ENCODE assay signal across 9 cellular contexts in the genomic region with DNA sequence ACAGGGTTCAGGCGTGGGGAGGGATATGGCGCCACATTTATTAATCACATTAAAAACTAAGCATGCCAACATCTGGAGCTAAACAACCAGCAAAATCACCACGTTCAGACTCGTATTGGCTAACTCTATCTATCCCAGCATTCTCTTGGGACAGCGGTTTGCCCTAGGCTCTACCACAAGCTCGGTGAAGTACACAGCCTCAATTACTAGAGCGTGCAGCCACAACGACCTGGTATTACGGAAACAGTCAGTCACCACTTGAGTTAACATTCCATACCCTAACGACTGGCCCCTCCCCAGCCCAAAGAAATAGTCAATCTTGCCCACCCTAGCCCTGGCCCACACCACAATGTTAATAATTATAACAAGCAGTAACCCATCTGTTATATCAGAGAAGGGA. TPM values are rescaled to one million over a fixed set of nuclear protein-coding genes. Genes with fewer than 3 reads are reported as not detected.
DNase-seq lines count a peak whose midpoint lies in the region; ATAC-seq and TF ChIP-seq lines count a peak whose summit lies in the region.
"Had no signal": no experiment of that assay in that cellular context is flagged by ENCODE, and none has a peak within 500 bp of the region (broad histone marks: within the 10 kb centered on the region; RNA-seq: fewer than 3 reads in every experiment).

No MANE protein-coding gene starts in this region.

- no peak overlapping the region for H3K9ac ChIP-seq in OCI-LY3 (ENCODE audit: low read length)
- no peak overlapping the region for H3K9ac ChIP-seq in GM23248

- TF ChIP-seq CTCF in OCI-LY3 (IDR thresholded peaks at IDR 0.05; ENCODE audit: low read depth, low read length) (no peak), psoas muscle (IDR thresholded peaks at IDR 0.05) (no peak)

- no peak for DNase-seq in psoas muscle
- DNase-seq in SJCRH30 = no peak
- DNase-seq in GM23248 = no peak
- no peak for DNase-seq in activated naive CD4-positive, alpha-beta T cell treated with anti-CD3 and anti-CD28 coated beads, Interleukin-2, amount 50 U/mL, for 72 hours (ENCODE audit: low spot score in 2 of 2)

- H3K4me1 ChIP-seq in OCI-LY3 (ENCODE audit: low read length) (peaks cover 13% of the 10 kb centered on the region), psoas muscle (peaks cover 44% of the 10 kb centered on the region), SJCRH30 (no peaks in the 10 kb centered on the region), GM23248 (ENCODE audit: insufficient read depth) (peaks cover 18% of the 10 kb centered on the region)

- H3K9me3 Mint-ChIP-seq in activated naive CD4-positive, alpha-beta T cell treated with anti-CD3 and anti-CD28 coated beads, Interleukin-2, amount 50 U/mL, for 72 hours = no peaks in the 10 kb centered on the region
- no peaks in the 10 kb centered on the region for H3K9me3 Mint-ChIP-seq in activated T-helper 17 cell treated with anti-CD3 and anti-CD28 coated beads, Interleukin-2, amount 50 U/mL, for 72 hours

- H3K27me3 ChIP-seq in OCI-LY3 (ENCODE audit: low read depth, low read length) (peaks cover 78% of the 10 kb centered on the region), psoas muscle (ENCODE audit: insufficient read depth in 3 of 3, low read length in 2 of 3) (no peaks in the 10 kb centered on the region), SJCRH30 (no peaks in the 10 kb centered on the region), GM23248 (replicated peaks; ENCODE audit: insufficient read depth) (no peaks in the 10 kb centered on the region)

- in situ Hi-C loops in GM23248 (cut with MboI) = no loop called here

- H3K27ac ChIP-seq in OCI-LY3 (ENCODE audit: low read length) = no peak overlapping the region
- peak overlapping the region; percentile 13 for H3K27ac ChIP-seq in psoas muscle
- H3K27ac ChIP-seq in SJCRH30 = no peak overlapping the region
- no peak overlapping the region for H3K27ac ChIP-seq in GM23248

- H3K4me2 ChIP-seq in OCI-LY3 (ENCODE audit: low read length) = peak overlapping the region; percentile 38
- H3K4me2 ChIP-seq in GM23248 (ENCODE audit: unreplicated experiment) = no peak overlapping the region

- H3K79me2 ChIP-seq in OCI-LY3 (ENCODE audit: low read length) (no peaks in the 10 kb centered on the region), GM23248 (ENCODE audit: insufficient read depth) (peaks cover 50% of the 10 kb centered on the region)

- H2AFZ ChIP-seq in OCI-LY3 (ENCODE audit: low read depth, low read length) (0 out of 2 replicates have a peak overlapping the region, but pooled peaks have one; percentile 58), GM23248 (no peak overlapping the region)

- no peaks in the 10 kb centered on the region for H3K9me2 ChIP-seq in GM23248 (ENCODE audit: insufficient read depth)

- H3K27me3 Mint-ChIP-seq in activated T-helper 17 cell treated with anti-CD3 and anti-CD28 coated beads, Interleukin-2, amount 50 U/mL, for 72 hours = peaks cover 4% of the 10 kb centered on the region

- H3K4me3 ChIP-seq in OCI-LY3 (ENCODE audit: low read length) = no peak overlapping the region
- no peak overlapping the region for H3K4me3 ChIP-seq in psoas muscle
- H3K4me3 ChIP-seq in SJCRH30 = no peak overlapping the region
- no peak overlapping the region for H3K4me3 ChIP-seq in GM23248

- H3K36me3 ChIP-seq in OCI-LY3 (replicated peaks; ENCODE audit: low read depth, low read length) (no peaks in the 10 kb centered on the region), psoas muscle (ENCODE audit: insufficient read depth in 1 of 2, low read depth in 1 of 2) (peaks cover 0 to 31% of the 10 kb centered on the region in 2 donors), SJCRH30 (peaks cover 29% of the 10 kb centered on the region), GM23248 (ENCODE audit: low read depth) (peaks cover 31% of the 10 kb centered on the region)

- peaks cover 6% of the 10 kb centered on the region; the same call in 1 of the 2 replicates for H3K9me3 ChIP-seq in OCI-LY3 (ENCODE audit: insufficient read depth, low read length)
- H3K9me3 ChIP-seq in psoas muscle = no peaks in the 10 kb centered on the region
- no peaks in the 10 kb centered on the region for H3K9me3 ChIP-seq in SJCRH30 (replicated peaks)
- H3K9me3 ChIP-seq in GM23248 (ENCODE audit: low read depth) = no peaks in the 10 kb centered on the region

- intact Hi-C loops in psoas muscle (cut with DNase I) = no loop called here

- WGBS in psoas muscle, 3 donors = 68 to 76% (median 70%) methylated on average over 10 of the region's 10 CpGs
- WGBS in GM23248 (ENCODE audit: low coverage in 1 of 2, low lambda C conversion rate in 2 of 2, missing lambda C conversion rate in 2 of 2), 2 experiments = 80 to 81% methylated on average over 10 of the region's 10 CpGs

- no peak overlapping the region for H3K4me3 Mint-ChIP-seq in activated T-helper 17 cell treated with anti-CD3 and anti-CD28 coated beads, Interleukin-2, amount 50 U/mL, for 72 hours

- ATAC-seq in GM18907 (IDR thresholded peaks at IDR 0.05; ENCODE audit: unreplicated experiment) (peak; percentile 93), HG02759 (IDR thresholded peaks at IDR 0.05; ENCODE audit: unreplicated experiment) (peak; percentile 83), psoas muscle (no peak)
- ATAC-seq in activated naive CD4-positive, alpha-beta T cell treated with anti-CD3 and anti-CD28 coated beads, Interleukin-2, amount 50 U/mL, for 72 hours = no peak
- no peak for ATAC-seq in activated T-helper 17 cell treated with anti-CD3 and anti-CD28 coated beads, Interleukin-2, amount 50 U/mL, for 72 hours (replicated peaks)

- peaks cover 47% of the 10 kb centered on the region for H3F3A ChIP-seq in GM23248 (ENCODE audit: insufficient read depth)

- H3K36me3 Mint-ChIP-seq in activated naive CD4-positive, alpha-beta T cell treated with anti-CD3 and anti-CD28 coated beads, Interleukin-2, amount 50 U/mL, for 72 hours = no peaks in the 10 kb centered on the region
- H3K36me3 Mint-ChIP-seq in activated T-helper 17 cell treated with anti-CD3 and anti-CD28 coated beads, Interleukin-2, amount 50 U/mL, for 72 hours (ENCODE audit: low read depth) = no peaks in the 10 kb centered on the region

- H4K20me1 ChIP-seq in OCI-LY3 (ENCODE audit: insufficient read depth, low read length) = no peaks in the 10 kb centered on the region
- H4K20me1 ChIP-seq in GM23248 (ENCODE audit: insufficient read depth) = no peaks in the 10 kb centered on the region

- no peak overlapping the region for H3K27ac Mint-ChIP-seq in activated naive CD4-positive, alpha-beta T cell treated with anti-CD3 and anti-CD28 coated beads, Interleukin-2, amount 50 U/mL, for 72 hours
- H3K27ac Mint-ChIP-seq in activated T-helper 17 cell treated with anti-CD3 and anti-CD28 coated beads, Interleukin-2, amount 50 U/mL, for 72 hours = no peak overlapping the region

- H3K4me1 Mint-ChIP-seq in activated T-helper 17 cell treated with anti-CD3 and anti-CD28 coated beads, Interleukin-2, amount 50 U/mL, for 72 hours = no peaks in the 10 kb centered on the region

RNA-seq across cellular contexts. Expression of a gene that starts 32.1 kb away (rescaled TPM):
- total RNA-seq in psoas muscle = under 1 TPM in 1 of 4 donors, not detected in 3; 0.45 TPM
- polyA plus RNA-seq in psoas muscle = under 1 TPM; 0.04 to 0.15 (median 0.04) TPM
- not detected in 2 replicates for total RNA-seq in SJCRH30 (2014; rRNA removed; shearing (Covaris generic))
- total RNA-seq in GM23248 (2014; rRNA removed; shearing (Covaris generic)) = not detected in 2 replicates
- not detected in 2 replicates for polyA plus RNA-seq in GM23248 (2016; fragmentation: Nextera tagmentation; extraction: Ambion mirVana)
- not detected for total RNA-seq in activated naive CD4-positive, alpha-beta T cell treated with anti-CD3 and anti-CD28 coated beads, Interleukin-2, amount 50 U/mL, for 72 hours
- not detected for total RNA-seq in activated T-helper 17 cell treated with anti-CD3 and anti-CD28 coated beads, Interleukin-2, amount 50 U/mL, for 72 hours
- total RNA-seq: subcutaneous adipose tissue had no signal

Comparison
In these comparisons a context has a peak if more than half of its experiments do, and no peak if none do; other contexts are left out.
1. ATAC-seq: peak in GM18907 (single experiment) and HG02759 (single experiment); none in psoas muscle (0 of 4), activated naive CD4-positive, alpha-beta T cell treated with anti-CD3 and anti-CD28 coated beads, Interleukin-2, amount 50 U/mL, for 72 hours (0 of 2) and activated T-helper 17 cell treated with anti-CD3 and anti-CD28 coated beads, Interleukin-2, amount 50 U/mL, for 72 hours (single experiment).